Comparison of ENCODE assay signal across 1 cellular context in genomic region chr15:45169608-45170480, GRCh38.
TF ChIP-seq lines count a peak whose summit lies in the region.

No MANE protein-coding gene starts in this region.

TF ChIP-seq in SK-N-SH treated with all-trans-retinoic acid at 6 μM for 48 hours, 23 proteins besides CTCF, POLR2A, EP300 and RAD21 (continued from another document):
- TF ChIP-seq POU6F1 (CRISPR knock-in tag; IDR thresholded peaks at IDR 0.05; ENCODE audit: borderline replicate concordance, low read depth) = no peak
- TF ChIP-seq GLIS3 (CRISPR knock-in tag; IDR thresholded peaks at IDR 0.05) = peak; percentile 61; the same call in 1 of the 2 replicates
- TF ChIP-seq TCF4 (CRISPR knock-in tag; IDR thresholded peaks at IDR 0.05; ENCODE audit: borderline replicate concordance) = peak; percentile 99
- TF ChIP-seq PPARA (CRISPR knock-in tag; IDR thresholded peaks at IDR 0.05; ENCODE audit: borderline replicate concordance) = no peak
- 0 out of 2 replicates have a peak, but pooled peaks have one; percentile 50 for TF ChIP-seq ZNF565 (CRISPR knock-in tag; conservative IDR thresholded peaks at IDR 0.05; ENCODE audit: low read depth)
- 0 out of 2 replicates have a peak, but pooled peaks have one; percentile 53 for TF ChIP-seq CSRNP3 (CRISPR knock-in tag; IDR thresholded peaks at IDR 0.05)
- 0 out of 2 replicates have a peak, but pooled peaks have one; percentile 61 for TF ChIP-seq ZNF70 (CRISPR knock-in tag; IDR thresholded peaks at IDR 0.05)
- TF ChIP-seq ARNTL (CRISPR knock-in tag; IDR thresholded peaks at IDR 0.05; ENCODE audit: borderline replicate concordance, low read depth) = no peak
- TF ChIP-seq PATZ1 (CRISPR knock-in tag; IDR thresholded peaks at IDR 0.05; ENCODE audit: borderline replicate concordance) = no peak
- no peak for TF ChIP-seq ZFP30 (CRISPR knock-in tag; IDR thresholded peaks at IDR 0.05)
- no peak for TF ChIP-seq ZC3H10 (CRISPR knock-in tag; IDR thresholded peaks at IDR 0.05)
- peak; percentile 40; the same call in 1 of the 2 replicates for TF ChIP-seq ZNF8 (CRISPR knock-in tag; IDR thresholded peaks at IDR 0.05)
- no peak for TF ChIP-seq OSR1 (CRISPR knock-in tag; IDR thresholded peaks at IDR 0.05)
- peak; percentile 46; the same call in 1 of the 2 replicates for TF ChIP-seq CREB5 (CRISPR knock-in tag; IDR thresholded peaks at IDR 0.05; ENCODE audit: low read depth)
- TF ChIP-seq TOX (CRISPR knock-in tag; IDR thresholded peaks at IDR 0.05; ENCODE audit: borderline replicate concordance) = no peak
- TF ChIP-seq CSDC2 (CRISPR knock-in tag; IDR thresholded peaks at IDR 0.05) = no peak
